Comparison of ENCODE assay signal across 16 cellular contexts in genomic region chr1:41314781-41315481, GRCh38. TPM values are rescaled to one million over a fixed set of nuclear protein-coding genes. Genes with fewer than 3 reads are reported as not detected.
A peak's percentile ranks its signal among the peaks of the same experiment; 100 is the strongest.
DNase-seq lines count a peak whose midpoint lies in the region; ATAC-seq, FAIRE-seq and TF ChIP-seq lines count a peak whose summit lies in the region.
"Had no signal": no experiment of that assay in that cellular context is flagged by ENCODE, and none has a peak within 500 bp of the region (broad histone marks: within the 10 kb centered on the region; RNA-seq: fewer than 3 reads in every experiment).

No MANE protein-coding gene starts in this region.

- no peak overlapping the region for H3K27ac ChIP-seq in gastrocnemius medialis
- H3K27ac ChIP-seq: HL-60 had no signal

- H3K27ac Mint-ChIP-seq in WTC11 (no peak overlapping the region), glutamatergic neuron (ENCODE audit: unreplicated experiment) (peak overlapping the region; percentile 72), chondrocyte (ENCODE audit: unreplicated experiment) (no peak overlapping the region)
- H3K27ac Mint-ChIP-seq: activated CD4-positive, alpha-beta memory T cell treated with anti-CD3 and anti-CD28 coated beads, Interleukin-2, amount 10 ng/mL, durations not matched to agents 7 days and 5 days had no signal

- 0 out of 2 replicates have a peak, but pooled peaks have one; percentile 16 for ATAC-seq in WTC11
- ATAC-seq in gastrocnemius medialis: no peak
- no peak for ATAC-seq in GM21528 (IDR thresholded peaks at IDR 0.05; ENCODE audit: low FRiP score, unreplicated experiment)
- ATAC-seq: GM12878 had no signal

- H3K4me1 Mint-ChIP-seq in WTC11 (peaks cover 26% of the 10 kb centered on the region), glutamatergic neuron (ENCODE audit: low read depth, unreplicated experiment) (peaks cover 17% of the 10 kb centered on the region), chondrocyte (ENCODE audit: low read depth) (peaks cover 32% of the 10 kb centered on the region)
- H3K4me1 Mint-ChIP-seq: activated CD4-positive, alpha-beta memory T cell treated with anti-CD3 and anti-CD28 coated beads, Interleukin-2, amount 10 ng/mL, durations not matched to agents 7 days and 5 days had no signal

- no peak for TF ChIP-seq POLR2A in gastrocnemius medialis (IDR thresholded peaks at IDR 0.05)

- H3K36me3 Mint-ChIP-seq in WTC11 (no peaks in the 10 kb centered on the region), glutamatergic neuron (ENCODE audit: unreplicated experiment) (no peaks in the 10 kb centered on the region), chondrocyte (ENCODE audit: low read depth) (no peaks in the 10 kb centered on the region)

- H3K27me3 ChIP-seq in gastrocnemius medialis: no peaks in the 10 kb centered on the region

- H3K27me3 Mint-ChIP-seq in WTC11 (ENCODE audit: low read depth) (peaks cover 10% of the 10 kb centered on the region), glutamatergic neuron (ENCODE audit: unreplicated experiment) (peaks cover 2% of the 10 kb centered on the region), chondrocyte (ENCODE audit: low read depth) (peaks cover 2% of the 10 kb centered on the region)

- peaks cover 6 to 11% of the 10 kb centered on the region in 2 donors for H3K4me1 ChIP-seq in gastrocnemius medialis

- peak; percentile 97 for FAIRE-seq in D721Med (lab: Jason Lieb, UNC)
- FAIRE-seq: GM12878, islet of Langerhans had no signal

- DNase-seq in D721Med (ENCODE audit: insufficient read length, low spot score) (no peak), NCI-H1092 (lab: John Stamatoyannopoulos, UW) (peak; percentile 17), WTC11 (ENCODE audit: low spot score) (no peak), glutamatergic neuron (no peak), gastrocnemius medialis (no peak), chondrocyte (ENCODE audit: low spot score) (no peak)
- no peak for DNase-seq in stimulated activated CD4-positive, alpha-beta T cell treated with anti-CD3 and anti-CD28 coated beads, Interleukin-2, amount 100 ng/mL, for 24 hours
- DNase-seq: activated CD4-positive, alpha-beta memory T cell treated with anti-CD3 and anti-CD28 coated beads, Interleukin-2, amount 10 ng/mL, durations not matched to agents 7 days and 5 days; activated effector memory CD4-positive, alpha-beta T cell treated with Interleukin-2 at 50 U/mL for 16 hours; foreskin melanocyte; NCI-H2107; OCI-M1 had no signal

- peak; percentile 35 for TF ChIP-seq CTCF in D721Med (IDR thresholded peaks at IDR 0.05; ENCODE audit: insufficient read depth, missing control alignments)
- TF ChIP-seq CTCF in WTC11 (IDR thresholded peaks at IDR 0.05): no peak
- TF ChIP-seq CTCF in glutamatergic neuron (IDR thresholded peaks at IDR 0.05; ENCODE audit: partially characterized antibody, unreplicated experiment): no peak
- TF ChIP-seq CTCF in gastrocnemius medialis (IDR thresholded peaks at IDR 0.05 in 4 of 5, conservative IDR thresholded peaks at IDR 0.05 in 1 of 5): no peak
- no peak for TF ChIP-seq CTCF in chondrocyte (IDR thresholded peaks at IDR 0.05)

- no peaks in the 10 kb centered on the region for H3K9me3 ChIP-seq in gastrocnemius medialis

- H3K4me3 Mint-ChIP-seq in WTC11: no peak overlapping the region
- no peak overlapping the region for H3K4me3 Mint-ChIP-seq in glutamatergic neuron (ENCODE audit: unreplicated experiment)
- no peak overlapping the region for H3K4me3 Mint-ChIP-seq in chondrocyte (ENCODE audit: unreplicated experiment)
- H3K4me3 Mint-ChIP-seq: activated CD4-positive, alpha-beta memory T cell treated with anti-CD3 and anti-CD28 coated beads, Interleukin-2, amount 10 ng/mL, durations not matched to agents 7 days and 5 days had no signal

- CTCF ChIA-PET in WTC11 (lab: Charles Lee): interaction anchor here (0.6 to 3.8 kb wide), 33 partner anchors 8 to 426 kb away, joined by 3 to 48 read pairs (median 5); partner anchors contain the start of genes EDN2 and FOXO6

- H3K4me3 ChIP-seq in gastrocnemius medialis: no peak overlapping the region
- H3K4me3 ChIP-seq: GM12878 had no signal

- in situ Hi-C loops in gastrocnemius medialis (cut with MboI; ENCODE audit: low sequenced_read_pairs in 4 of 4): loop anchor here in 1 of 4 donors (10.0 kb wide), 1 partner anchor 120 kb away; no protein-coding TSS in a partner anchor

- intact Hi-C loops in gastrocnemius medialis (cut with DNase I; ENCODE audit: low total_unique reads): no loop called here

- no peaks in the 10 kb centered on the region for H3K9me3 Mint-ChIP-seq in WTC11
- peaks cover 14% of the 10 kb centered on the region for H3K9me3 Mint-ChIP-seq in glutamatergic neuron (ENCODE audit: unreplicated experiment)
- no peaks in the 10 kb centered on the region for H3K9me3 Mint-ChIP-seq in chondrocyte (ENCODE audit: low read depth)
- H3K9me3 Mint-ChIP-seq: activated CD4-positive, alpha-beta memory T cell treated with anti-CD3 and anti-CD28 coated beads, Interleukin-2, amount 10 ng/mL, durations not matched to agents 7 days and 5 days had no signal

- no peaks in the 10 kb centered on the region for H3K36me3 ChIP-seq in gastrocnemius medialis

- POLR2A ChIA-PET in WTC11 (lab: Charles Lee): interaction anchor here (1.1 kb wide), 1 partner anchor 28 kb away, joined by 3 read pairs; no protein-coding TSS in a partner anchor

TF ChIP-seq in WTC11, 78 proteins besides CTCF, POLR2A, EP300 and RAD21:
- TF ChIP-seq, protein P1, sequence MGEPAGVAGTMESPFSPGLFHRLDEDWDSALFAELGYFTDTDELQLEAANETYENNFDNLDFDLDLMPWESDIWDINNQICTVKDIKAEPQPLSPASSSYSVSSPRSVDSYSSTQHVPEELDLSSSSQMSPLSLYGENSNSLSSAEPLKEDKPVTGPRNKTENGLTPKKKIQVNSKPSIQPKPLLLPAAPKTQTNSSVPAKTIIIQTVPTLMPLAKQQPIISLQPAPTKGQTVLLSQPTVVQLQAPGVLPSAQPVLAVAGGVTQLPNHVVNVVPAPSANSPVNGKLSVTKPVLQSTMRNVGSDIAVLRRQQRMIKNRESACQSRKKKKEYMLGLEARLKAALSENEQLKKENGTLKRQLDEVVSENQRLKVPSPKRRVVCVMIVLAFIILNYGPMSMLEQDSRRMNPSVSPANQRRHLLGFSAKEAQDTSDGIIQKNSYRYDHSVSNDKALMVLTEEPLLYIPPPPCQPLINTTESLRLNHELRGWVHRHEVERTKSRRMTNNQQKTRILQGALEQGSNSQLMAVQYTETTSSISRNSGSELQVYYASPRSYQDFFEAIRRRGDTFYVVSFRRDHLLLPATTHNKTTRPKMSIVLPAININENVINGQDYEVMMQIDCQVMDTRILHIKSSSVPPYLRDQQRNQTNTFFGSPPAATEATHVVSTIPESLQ (CRISPR knock-in tag; IDR thresholded peaks at IDR 0.05): no peak
- TF ChIP-seq TP53 (CRISPR knock-in tag; IDR thresholded peaks at IDR 0.05) (no peak), ZNF219 (CRISPR knock-in tag; IDR thresholded peaks at IDR 0.05; ENCODE audit: borderline replicate concordance) (no peak)
- TF ChIP-seq, protein P2, sequence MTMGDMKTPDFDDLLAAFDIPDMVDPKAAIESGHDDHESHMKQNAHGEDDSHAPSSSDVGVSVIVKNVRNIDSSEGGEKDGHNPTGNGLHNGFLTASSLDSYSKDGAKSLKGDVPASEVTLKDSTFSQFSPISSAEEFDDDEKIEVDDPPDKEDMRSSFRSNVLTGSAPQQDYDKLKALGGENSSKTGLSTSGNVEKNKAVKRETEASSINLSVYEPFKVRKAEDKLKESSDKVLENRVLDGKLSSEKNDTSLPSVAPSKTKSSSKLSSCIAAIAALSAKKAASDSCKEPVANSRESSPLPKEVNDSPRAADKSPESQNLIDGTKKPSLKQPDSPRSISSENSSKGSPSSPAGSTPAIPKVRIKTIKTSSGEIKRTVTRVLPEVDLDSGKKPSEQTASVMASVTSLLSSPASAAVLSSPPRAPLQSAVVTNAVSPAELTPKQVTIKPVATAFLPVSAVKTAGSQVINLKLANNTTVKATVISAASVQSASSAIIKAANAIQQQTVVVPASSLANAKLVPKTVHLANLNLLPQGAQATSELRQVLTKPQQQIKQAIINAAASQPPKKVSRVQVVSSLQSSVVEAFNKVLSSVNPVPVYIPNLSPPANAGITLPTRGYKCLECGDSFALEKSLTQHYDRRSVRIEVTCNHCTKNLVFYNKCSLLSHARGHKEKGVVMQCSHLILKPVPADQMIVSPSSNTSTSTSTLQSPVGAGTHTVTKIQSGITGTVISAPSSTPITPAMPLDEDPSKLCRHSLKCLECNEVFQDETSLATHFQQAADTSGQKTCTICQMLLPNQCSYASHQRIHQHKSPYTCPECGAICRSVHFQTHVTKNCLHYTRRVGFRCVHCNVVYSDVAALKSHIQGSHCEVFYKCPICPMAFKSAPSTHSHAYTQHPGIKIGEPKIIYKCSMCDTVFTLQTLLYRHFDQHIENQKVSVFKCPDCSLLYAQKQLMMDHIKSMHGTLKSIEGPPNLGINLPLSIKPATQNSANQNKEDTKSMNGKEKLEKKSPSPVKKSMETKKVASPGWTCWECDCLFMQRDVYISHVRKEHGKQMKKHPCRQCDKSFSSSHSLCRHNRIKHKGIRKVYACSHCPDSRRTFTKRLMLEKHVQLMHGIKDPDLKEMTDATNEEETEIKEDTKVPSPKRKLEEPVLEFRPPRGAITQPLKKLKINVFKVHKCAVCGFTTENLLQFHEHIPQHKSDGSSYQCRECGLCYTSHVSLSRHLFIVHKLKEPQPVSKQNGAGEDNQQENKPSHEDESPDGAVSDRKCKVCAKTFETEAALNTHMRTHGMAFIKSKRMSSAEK (CRISPR knock-in tag; IDR thresholded peaks at IDR 0.05; ENCODE audit: borderline replicate concordance): no peak

RNA-seq across cellular contexts. Expression of gene FOXO6, which starts 46.3 kb away (rescaled TPM):
- total RNA-seq in WTC11 (2021) (5.4 to 7.4 TPM (median 7.0 TPM) in 3 replicates), glutamatergic neuron (ENCODE audit: unreplicated experiment) (11.7 TPM), gastrocnemius medialis (1 to 10 TPM in 2 of 4 donors, under 1 TPM in 2; 0.20 to 3.9 (median 0.94) TPM), chondrocyte (1.1 to 3.2 TPM (median 1.7 TPM) in 3 replicates)
- total RNA-seq: GM12878 had no signal
